In the genomic region with DNA sequence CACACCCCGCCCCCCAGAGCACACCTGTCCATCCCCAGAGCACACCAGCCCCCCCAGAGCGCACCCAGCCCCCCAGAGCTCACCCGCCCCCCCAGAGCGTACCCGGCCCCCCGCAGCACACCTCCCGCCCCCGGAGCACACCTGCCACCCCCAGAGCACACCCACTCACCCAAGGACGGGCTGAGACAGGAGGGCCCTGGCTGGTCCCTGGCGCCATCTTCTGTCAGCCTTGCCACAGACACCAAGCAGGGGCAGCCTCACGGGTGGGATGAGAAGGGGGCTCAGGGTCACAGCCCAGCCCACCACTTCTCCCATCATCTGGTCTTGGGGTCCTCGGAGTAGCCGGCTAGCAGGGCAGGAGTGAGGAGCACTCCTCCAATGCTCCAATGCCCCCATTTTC, we compare ENCODE assay signal across 15 cellular contexts.
"Had no signal": no experiment of that assay in that cellular context is flagged by ENCODE, and none has a peak within 500 bp of the region (broad histone marks: within the 10 kb centered on the region; RNA-seq: fewer than 3 reads in every experiment).

No MANE protein-coding gene starts in this region.

- H3K4me3 ChIP-seq: dorsolateral prefrontal cortex, lung, ovary, tibial artery had no signal

- H3K27me3 Mint-ChIP-seq: activated CD4-positive, alpha-beta T cell treated with anti-CD3 and anti-CD28 coated beads, Interleukin-2, amount 10 ng/mL, durations not matched to agents 24 days and 14 days; stimulated activated naive B cell treated with anti-CD40 and anti-IgM and Interleukin-4, amounts not matched to agents 10 μg/mL and 1 μg/mL and 100 μg/mL, for 72 hours had no signal

- H3K4me3 Mint-ChIP-seq: activated CD4-positive, alpha-beta T cell treated with anti-CD3 and anti-CD28 coated beads, Interleukin-2, amount 10 ng/mL, durations not matched to agents 24 days and 14 days; activated T-helper 1 cell treated with anti-CD3 and anti-CD28 coated beads, Interleukin-12 subunit alpha, Interleukin-12 subunit beta, Interleukin-2, Interleukin-4 antibody, amounts not matched to agents 30 ng/mL and 10 ng/mL and 1 ng/mL, durations not matched to agents 14 hours and 24 hours and 36 hours; mesothelial cell of epicardium; neural crest cell; stimulated activated naive B cell treated with anti-CD40 and anti-IgM and Interleukin-4, amounts not matched to agents 10 μg/mL and 1 μg/mL and 100 μg/mL, for 72 hours had no signal

- H3K9me3 Mint-ChIP-seq: activated CD4-positive, alpha-beta T cell treated with anti-CD3 and anti-CD28 coated beads, Interleukin-2, amount 10 ng/mL, durations not matched to agents 24 days and 14 days; activated T-helper 1 cell treated with anti-CD3 and anti-CD28 coated beads, Interleukin-12 subunit alpha, Interleukin-12 subunit beta, Interleukin-2, Interleukin-4 antibody, amounts not matched to agents 30 ng/mL and 10 ng/mL and 1 ng/mL, durations not matched to agents 14 hours and 24 hours and 36 hours; mesothelial cell of epicardium; neural crest cell; stimulated activated naive B cell treated with anti-CD40 and anti-IgM and Interleukin-4, amounts not matched to agents 10 μg/mL and 1 μg/mL and 100 μg/mL, for 72 hours had no signal

- H3K9me3 ChIP-seq: ovary, tibial artery had no signal

- H3K36me3 Mint-ChIP-seq: mesothelial cell of epicardium had no signal

- H3K27me3 ChIP-seq: dorsolateral prefrontal cortex, ovary, tibial artery had no signal

- H3K27ac Mint-ChIP-seq: activated CD4-positive, alpha-beta T cell treated with anti-CD3 and anti-CD28 coated beads, Interleukin-2, amount 10 ng/mL, durations not matched to agents 24 days and 14 days; activated T-helper 1 cell treated with anti-CD3 and anti-CD28 coated beads, Interleukin-12 subunit alpha, Interleukin-12 subunit beta, Interleukin-2, Interleukin-4 antibody, amounts not matched to agents 30 ng/mL and 10 ng/mL and 1 ng/mL, durations not matched to agents 14 hours and 24 hours and 36 hours; mesothelial cell of epicardium; stimulated activated naive B cell treated with anti-CD40 and anti-IgM and Interleukin-4, amounts not matched to agents 10 μg/mL and 1 μg/mL and 100 μg/mL, for 72 hours had no signal

- ATAC-seq: stimulated activated naive B cell treated with anti-CD40 and anti-IgM and Interleukin-4, amounts not matched to agents 10 μg/mL and 1 μg/mL and 100 μg/mL, for 72 hours had no signal

- H3K27ac ChIP-seq: dorsolateral prefrontal cortex, ovary, tibial artery had no signal

- DNase-seq: activated CD4-positive, alpha-beta T cell treated with anti-CD3 and anti-CD28 coated beads, Interleukin-2, amount 10 ng/mL, durations not matched to agents 24 days and 14 days; activated CD4-positive, CD25-positive, alpha-beta regulatory T cell; activated CD8-positive, alpha-beta memory T cell treated with anti-CD3 and anti-CD28 coated beads, Interleukin-2, amount 50 U/mL, for 48 hours; activated naive CD4-positive, alpha-beta T cell treated with Interleukin-2 at 50 U/mL for 16 hours; dorsolateral prefrontal cortex; erythroblast; islet precursor cell; ovary; stimulated activated CD4-positive, alpha-beta T cell treated with anti-CD3 and anti-CD28 coated beads, Interleukin-1b, Interleukin-23, amount 100 ng/mL, for 48 hours; stimulated activated naive B cell treated with anti-CD40 and anti-IgM and Interleukin-4, amounts not matched to agents 10 μg/mL and 1 μg/mL and 100 μg/mL, for 72 hours; tibial artery had no signal

- H3K36me3 ChIP-seq: ovary had no signal
